21 cellular contexts compared by ENCODE assay signal in genomic region chr2:137672961-137673552, GRCh38.
DNase-seq lines count a peak whose midpoint lies in the region; ATAC-seq, FAIRE-seq and TF ChIP-seq lines count a peak whose summit lies in the region.
"Had no signal": no experiment of that assay in that cellular context is flagged by ENCODE, and none has a peak within 500 bp of the region (broad histone marks: within the 10 kb centered on the region; RNA-seq: fewer than 3 reads in every experiment).

No MANE protein-coding gene starts in this region.

- H2AFZ ChIP-seq in mesenchymal stem cell (ENCODE audit: low read depth, low read length), result peak overlapping the region; percentile 31
- H2AFZ ChIP-seq: GM23248 had no signal

- no peak overlapping the region for H2AK5ac ChIP-seq in mesenchymal stem cell (ENCODE audit: low read length, severe bottlenecking)

- no peak overlapping the region for H4K8ac ChIP-seq in mesenchymal stem cell (ENCODE audit: low read length)

- no peak overlapping the region for H2BK120ac ChIP-seq in mesenchymal stem cell (ENCODE audit: low read depth, low read length)

- no peak overlapping the region for H3K9ac ChIP-seq in mesenchymal stem cell (ENCODE audit: low read length)
- H3K9ac ChIP-seq: GM23248 had no signal

- H4K91ac ChIP-seq in mesenchymal stem cell (ENCODE audit: low read length), result no peak overlapping the region

- DNase-seq in Right ventricle myocardium superior (no peak), cardiac septum (ENCODE audit: low spot score) (no peak), left cardiac atrium (no peak), mesenchymal stem cell (no peak), DMS153 (lab: John Stamatoyannopoulos, UW) (no peak), dorsolateral prefrontal cortex (no peak), small intestine (no peak)
- DNase-seq: C1 segment of cervical spinal cord; Caco-2; CD4-positive, CD25-positive, alpha-beta regulatory T cell; CD8-positive, alpha-beta T cell; DMS79; EL; GDM1; GM23248; H7; HCEC 1CT had no signal

- H3K4me3 ChIP-seq in mesenchymal stem cell (ENCODE audit: insufficient read depth in 1 of 2, low read depth in 1 of 2, low read length in 2 of 2) (no peak overlapping the region), dorsolateral prefrontal cortex (no peak overlapping the region), small intestine (ENCODE audit: low read depth in 1 of 2, low read length in 2 of 2) (no peak overlapping the region)
- H3K4me3 ChIP-seq: GM12878, GM23248 had no signal

- H2BK12ac ChIP-seq in mesenchymal stem cell (ENCODE audit: low read length in 2 of 2), result no peak overlapping the region

- H2BK5ac ChIP-seq in mesenchymal stem cell (ENCODE audit: low read depth, low read length, poor library complexity, severe bottlenecking), result no peak overlapping the region

- no peaks in the 10 kb centered on the region for H3K36me3 ChIP-seq in mesenchymal stem cell (ENCODE audit: control insufficient read depth in 1 of 2, insufficient read depth in 2 of 2, low read depth in 1 of 2, low read length in 2 of 2)
- no peaks in the 10 kb centered on the region for H3K36me3 ChIP-seq in small intestine (ENCODE audit: control insufficient read depth in 2 of 2, insufficient read depth in 2 of 2, low read length in 2 of 2)

- H3K9me3 ChIP-seq in mesenchymal stem cell (ENCODE audit: control insufficient read depth, low read length) (no peaks in the 10 kb centered on the region), small intestine (ENCODE audit: control insufficient read depth, low read depth) (no peaks in the 10 kb centered on the region)
- H3K9me3 ChIP-seq: Caco-2 had no signal

- TF ChIP-seq CTCF in dorsolateral prefrontal cortex (IDR thresholded peaks at IDR 0.05 in 54 of 56, conservative IDR thresholded peaks at IDR 0.05 in 2 of 56; ENCODE audit: low read depth in 1 of 56, partially characterized antibody in 56 of 56), result no peak

- FAIRE-seq in small intestine (lab: Jason Lieb, UNC), result no peak
- FAIRE-seq: GM12878, GM19239, H1 had no signal

- no peak overlapping the region for H3K23ac ChIP-seq in mesenchymal stem cell (ENCODE audit: low read length in 2 of 2)

- H3K4me2 ChIP-seq in mesenchymal stem cell (ENCODE audit: low read length, poor library complexity, severe bottlenecking), result no peak overlapping the region

- no peak overlapping the region for H3K27ac ChIP-seq in mesenchymal stem cell (ENCODE audit: low read length, poor library complexity, severe bottlenecking)
- no peak overlapping the region for H3K27ac ChIP-seq in dorsolateral prefrontal cortex
- H3K27ac ChIP-seq in small intestine (ENCODE audit: low read depth in 1 of 2, low read length in 1 of 2), result no peak overlapping the region
- H3K27ac ChIP-seq: GM23248 had no signal

- H2BK15ac ChIP-seq in mesenchymal stem cell (ENCODE audit: low read depth, poor library complexity, severe bottlenecking), result no peak overlapping the region

- intact Hi-C loops in Right ventricle myocardium superior (cut with DNase I), result loop anchor here (10.0 kb wide), 1 partner anchor 208 kb away; no protein-coding TSS in a partner anchor
- intact Hi-C loops in cardiac septum (cut with DNase I), result no loop called here
- intact Hi-C loops in left cardiac atrium (cut with DNase I), result no loop called here
- intact Hi-C loops in dorsolateral prefrontal cortex (cut with DNase I), result no loop called here

- H3K18ac ChIP-seq in mesenchymal stem cell (ENCODE audit: low read depth in 1 of 2, low read length in 2 of 2), result no peak overlapping the region

- no peak overlapping the region for H3K4ac ChIP-seq in mesenchymal stem cell (ENCODE audit: low read depth in 1 of 2, low read length in 2 of 2)

- peak; percentile 93 for ATAC-seq in Right ventricle myocardium superior (ENCODE audit: poor library complexity)
- peak; percentile 43 for ATAC-seq in esophagus mucosa
- peak; percentile 58 to 90 for ATAC-seq in left cardiac atrium
- ATAC-seq: CD8-positive, alpha-beta T cell; GM12878 had no signal

- H3K4me1 ChIP-seq in mesenchymal stem cell (ENCODE audit: control insufficient read depth, insufficient read depth, low read depth, low read length) (no peaks in the 10 kb centered on the region), small intestine (ENCODE audit: control insufficient read depth in 2 of 2, insufficient read depth in 1 of 2, low read depth in 1 of 2, low read length in 1 of 2) (no peaks in the 10 kb centered on the region)

- H3K14ac ChIP-seq in mesenchymal stem cell (ENCODE audit: low read length in 2 of 2), result no peak overlapping the region

- no peaks in the 10 kb centered on the region for H3K79me1 ChIP-seq in mesenchymal stem cell (replicated peaks; ENCODE audit: low read length, poor library complexity, severe bottlenecking)

- H3K27me3 ChIP-seq in mesenchymal stem cell (ENCODE audit: control insufficient read depth in 1 of 2, insufficient read depth in 1 of 2, low read length in 2 of 2) (no peaks in the 10 kb centered on the region), dorsolateral prefrontal cortex (peaks cover 0 to 5% (median 0%) of the 10 kb centered on the region in 45 donors), small intestine (ENCODE audit: control insufficient read depth in 2 of 2, insufficient read depth in 2 of 2, low read length in 2 of 2) (no peaks in the 10 kb centered on the region)

Comparison
In these comparisons a context has a peak if more than half of its experiments do, and no peak if none do; other contexts are left out.
1. ATAC-seq: peak in every context shown above with its lines; median percentile 93 in Right ventricle myocardium superior; 74 in left cardiac atrium; 43 in esophagus mucosa.